Comparison of ENCODE assay signal across 17 cellular contexts in the genomic region with DNA sequence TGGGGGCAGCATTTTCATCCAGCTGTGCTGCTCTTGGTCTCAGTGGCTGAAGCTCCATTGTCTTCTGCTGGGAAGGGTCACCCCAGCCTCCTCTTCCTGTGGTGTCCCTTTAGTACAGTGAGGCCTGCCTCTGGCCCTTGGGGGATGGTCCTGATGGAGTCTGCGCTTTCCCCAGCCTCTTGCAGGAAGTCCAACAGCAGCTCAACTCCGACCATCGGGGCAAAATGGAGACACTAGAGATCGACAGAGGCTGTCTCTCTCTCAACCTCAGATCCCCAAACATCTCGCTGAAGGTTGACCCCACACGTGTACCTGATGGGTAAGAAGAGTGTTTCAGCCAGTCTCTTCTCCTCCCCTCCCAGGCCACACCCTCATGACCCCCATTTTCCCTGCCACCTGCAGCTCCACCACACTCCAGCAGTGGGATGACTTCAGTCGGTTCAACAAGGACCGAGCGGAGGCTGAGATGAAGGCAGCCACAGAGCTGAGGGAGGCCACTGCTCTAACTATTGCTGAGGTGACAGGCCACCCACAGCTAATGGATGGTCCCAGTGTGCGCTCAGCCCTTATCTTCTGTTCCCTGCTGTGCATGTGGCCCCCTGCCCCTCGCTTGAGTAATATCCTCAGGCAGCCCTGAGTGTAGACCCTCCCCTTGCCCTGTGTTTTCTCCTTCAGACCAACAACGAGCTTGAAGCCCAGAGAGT. TPM values are rescaled to one million over a fixed set of nuclear protein-coding genes. Genes with fewer than 3 reads are reported as not detected.
DNase-seq lines count a peak whose midpoint lies in the region; ATAC-seq lines count a peak whose summit lies in the region.
"Had no signal": no experiment of that assay in that cellular context is flagged by ENCODE, and none has a peak within 500 bp of the region (broad histone marks: within the 10 kb centered on the region; RNA-seq: fewer than 3 reads in every experiment).

No MANE protein-coding gene starts in this region.

- H3K4me3 Mint-ChIP-seq in stimulated activated naive CD8-positive, alpha-beta T cell treated with anti-CD3 and anti-CD28 coated beads, Interleukin-15, amount 100 ng/mL, for 72 hours = peak overlapping the region; percentile 23 to 61
- H3K4me3 Mint-ChIP-seq in activated T-helper 1 cell treated with anti-CD3 and anti-CD28 coated beads, Interleukin-12 subunit alpha, Interleukin-12 subunit beta, Interleukin-2, Interleukin-4 antibody, amounts not matched to agents 30 ng/mL and 10 ng/mL and 1 ng/mL, durations not matched to agents 14 hours and 24 hours and 36 hours = peak overlapping the region; percentile 59
- H3K4me3 Mint-ChIP-seq in naive B cell = peak overlapping the region; percentile 48 to 83 (median 66)

- DNase-seq in stimulated activated naive CD8-positive, alpha-beta T cell treated with anti-CD3 and anti-CD28 coated beads, Interleukin-15, amount 100 ng/mL, for 72 hours = no peak
- DNase-seq in stimulated activated naive CD8-positive, alpha-beta T cell treated with anti-CD3 and anti-CD28 coated beads, Interleukin-15, Interleukin-2, amounts not matched to agents 100 U/mL and 50 U/mL, for 24 hours = no peak
- DNase-seq in activated T-helper 1 cell treated with anti-CD3 and anti-CD28 coated beads, Interleukin-12 subunit alpha, Interleukin-12 subunit beta, Interleukin-2, Interleukin-4 antibody, amounts not matched to agents 30 ng/mL and 10 ng/mL and 1 ng/mL, durations not matched to agents 14 hours and 24 hours and 36 hours (ENCODE audit: low spot score) = no peak
- DNase-seq in naive B cell = no peak
- peak; percentile 38 for DNase-seq in ureter (ENCODE audit: low spot score)
- DNase-seq in effector CD4-positive, alpha-beta T cell = no peak
- no peak for DNase-seq in stimulated activated CD4-positive, alpha-beta T cell treated with anti-CD3 and anti-CD28 coated beads, Interleukin-4, amount 100 ng/mL, for 1 hour
- DNase-seq: activated CD4-positive, alpha-beta T cell treated with anti-CD3 and anti-CD28 coated beads for 1 hour; activated naive CD4-positive, alpha-beta T cell; BE2C; islet precursor cell; NCI-H2029; NCI-H526 treated with DMSO at 0.1 percent for 48 hours; thyroid gland had no signal

- intact Hi-C loops in activated T-helper 1 cell treated with anti-CD3 and anti-CD28 coated beads, Interleukin-12 subunit alpha, Interleukin-12 subunit beta, Interleukin-2, Interleukin-4 antibody, amounts not matched to agents 30 ng/mL and 10 ng/mL and 1 ng/mL, durations not matched to agents 14 hours and 24 hours and 36 hours (cut with micrococcal nuclease) = loop anchor here (5.0 kb wide), 2 partner anchors 196 to 301 kb away; a partner anchor contains a TSS

- peaks cover 41% of the 10 kb centered on the region for H3K27me3 Mint-ChIP-seq in stimulated activated naive CD8-positive, alpha-beta T cell treated with anti-CD3 and anti-CD28 coated beads, Interleukin-15, amount 100 ng/mL, for 72 hours
- peaks cover 21% of the 10 kb centered on the region for H3K27me3 Mint-ChIP-seq in activated T-helper 1 cell treated with anti-CD3 and anti-CD28 coated beads, Interleukin-12 subunit alpha, Interleukin-12 subunit beta, Interleukin-2, Interleukin-4 antibody, amounts not matched to agents 30 ng/mL and 10 ng/mL and 1 ng/mL, durations not matched to agents 14 hours and 24 hours and 36 hours (ENCODE audit: insufficient read depth)
- peaks cover 8 to 28% (median 11%) of the 10 kb centered on the region in 3 donors for H3K27me3 Mint-ChIP-seq in naive B cell

- peaks cover 27% of the 10 kb centered on the region for H3K4me1 Mint-ChIP-seq in stimulated activated naive CD8-positive, alpha-beta T cell treated with anti-CD3 and anti-CD28 coated beads, Interleukin-15, amount 100 ng/mL, for 72 hours
- peaks cover 20% of the 10 kb centered on the region for H3K4me1 Mint-ChIP-seq in activated T-helper 1 cell treated with anti-CD3 and anti-CD28 coated beads, Interleukin-12 subunit alpha, Interleukin-12 subunit beta, Interleukin-2, Interleukin-4 antibody, amounts not matched to agents 30 ng/mL and 10 ng/mL and 1 ng/mL, durations not matched to agents 14 hours and 24 hours and 36 hours (ENCODE audit: low read depth)
- peaks cover 12 to 23% (median 15%) of the 10 kb centered on the region in 3 donors for H3K4me1 Mint-ChIP-seq in naive B cell

- H3K36me3 Mint-ChIP-seq in activated T-helper 1 cell treated with anti-CD3 and anti-CD28 coated beads, Interleukin-12 subunit alpha, Interleukin-12 subunit beta, Interleukin-2, Interleukin-4 antibody, amounts not matched to agents 30 ng/mL and 10 ng/mL and 1 ng/mL, durations not matched to agents 14 hours and 24 hours and 36 hours (ENCODE audit: low read depth) = peaks cover 12% of the 10 kb centered on the region
- H3K36me3 Mint-ChIP-seq in naive B cell = no peaks in the 10 kb centered on the region

- no peak overlapping the region for H3K27ac Mint-ChIP-seq in stimulated activated naive CD8-positive, alpha-beta T cell treated with anti-CD3 and anti-CD28 coated beads, Interleukin-15, amount 100 ng/mL, for 72 hours
- peak overlapping the region; percentile 73 for H3K27ac Mint-ChIP-seq in activated T-helper 1 cell treated with anti-CD3 and anti-CD28 coated beads, Interleukin-12 subunit alpha, Interleukin-12 subunit beta, Interleukin-2, Interleukin-4 antibody, amounts not matched to agents 30 ng/mL and 10 ng/mL and 1 ng/mL, durations not matched to agents 14 hours and 24 hours and 36 hours
- peak overlapping the region in 1 of 6 donors; percentile 39 for H3K27ac Mint-ChIP-seq in naive B cell

- H3K9me3 Mint-ChIP-seq in stimulated activated naive CD8-positive, alpha-beta T cell treated with anti-CD3 and anti-CD28 coated beads, Interleukin-15, amount 100 ng/mL, for 72 hours = no peaks in the 10 kb centered on the region
- H3K9me3 Mint-ChIP-seq in activated T-helper 1 cell treated with anti-CD3 and anti-CD28 coated beads, Interleukin-12 subunit alpha, Interleukin-12 subunit beta, Interleukin-2, Interleukin-4 antibody, amounts not matched to agents 30 ng/mL and 10 ng/mL and 1 ng/mL, durations not matched to agents 14 hours and 24 hours and 36 hours = no peaks in the 10 kb centered on the region
- no peaks in the 10 kb centered on the region for H3K9me3 Mint-ChIP-seq in naive B cell

- no peak for ATAC-seq in stimulated activated naive CD8-positive, alpha-beta T cell treated with anti-CD3 and anti-CD28 coated beads, Interleukin-15, amount 100 ng/mL, for 72 hours
- no peak for ATAC-seq in stimulated activated naive CD8-positive, alpha-beta T cell treated with anti-CD3 and anti-CD28 coated beads, Interleukin-15, Interleukin-2, amounts not matched to agents 100 U/mL and 50 U/mL, for 24 hours
- ATAC-seq in naive B cell (ENCODE audit: low read depth in 2 of 2) = no peak
- no peak for ATAC-seq in HG03342 (IDR thresholded peaks at IDR 0.05; ENCODE audit: unreplicated experiment)

RNA-seq across cellular contexts. Expression of a gene that starts 2.0 kb away (rescaled TPM):
- 32.6 and 33.6 TPM in 2 replicates for total RNA-seq in activated T-helper 1 cell treated with anti-CD3 and anti-CD28 coated beads, Interleukin-12 subunit alpha, Interleukin-12 subunit beta, Interleukin-2, Interleukin-4 antibody, amounts not matched to agents 30 ng/mL and 10 ng/mL and 1 ng/mL, durations not matched to agents 14 hours and 24 hours and 36 hours
- polyA plus RNA-seq in naive B cell (ENCODE audit: low read depth in 6 of 6) = 10 to 100 TPM; 16.0 to 32.2 (median 19.2) TPM
- 24.1 TPM for total RNA-seq in ureter

RNA-seq across cellular contexts. Expression of a gene that starts 2.8 kb away (rescaled TPM):
- 0.16 and 0.27 TPM in 2 replicates for total RNA-seq in activated T-helper 1 cell treated with anti-CD3 and anti-CD28 coated beads, Interleukin-12 subunit alpha, Interleukin-12 subunit beta, Interleukin-2, Interleukin-4 antibody, amounts not matched to agents 30 ng/mL and 10 ng/mL and 1 ng/mL, durations not matched to agents 14 hours and 24 hours and 36 hours
- polyA plus RNA-seq in naive B cell (ENCODE audit: low read depth in 6 of 6) = not detected
- not detected for total RNA-seq in ureter
- total RNA-seq: cardiac septum, M059J had no signal

RNA-seq across cellular contexts. Expression of a gene that starts 38.3 kb away (rescaled TPM):
- 0.08 TPM in 1 of 2 replicates, not detected in the other for total RNA-seq in activated T-helper 1 cell treated with anti-CD3 and anti-CD28 coated beads, Interleukin-12 subunit alpha, Interleukin-12 subunit beta, Interleukin-2, Interleukin-4 antibody, amounts not matched to agents 30 ng/mL and 10 ng/mL and 1 ng/mL, durations not matched to agents 14 hours and 24 hours and 36 hours
- polyA plus RNA-seq in naive B cell (ENCODE audit: low read depth in 6 of 6) = under 1 TPM in 3 of 6 donors, not detected in 3; 0.10 to 0.25 (median 0.19) TPM
- 8.0 TPM for total RNA-seq in ureter
